ENCODE assay signal across 15 cellular contexts in the genomic region with DNA sequence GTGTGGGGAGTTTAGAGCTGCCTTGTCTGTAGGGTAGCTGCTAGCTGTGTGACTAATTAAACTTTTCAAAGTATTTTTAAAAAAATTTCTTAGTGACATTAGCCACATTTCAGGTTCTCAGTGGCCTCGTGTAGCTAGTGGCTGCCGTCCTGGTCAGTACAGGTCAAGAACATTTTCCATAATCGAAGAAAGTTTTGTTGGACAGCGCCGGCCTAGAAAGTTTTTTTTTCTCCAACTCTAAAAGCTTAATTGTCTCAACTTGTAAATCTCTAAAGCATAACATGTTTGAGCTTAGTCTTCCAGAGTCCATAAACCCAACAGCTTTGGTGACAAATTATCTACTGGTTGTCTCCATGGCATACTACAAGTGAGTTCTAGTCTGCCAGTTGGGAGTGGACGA.
"Had no signal": no experiment of that assay in that cellular context is flagged by ENCODE, and none has a peak within 500 bp of the region (broad histone marks: within the 10 kb centered on the region; RNA-seq: fewer than 3 reads in every experiment).

No MANE protein-coding gene starts in this region.

- H3K4me3 Mint-ChIP-seq: activated naive CD8-positive, alpha-beta T cell; activated T-cell treated with anti-CD3 and anti-CD28 coated beads, Interleukin-2, amount 50 U/mL, for 24 hours; natural killer cell; stimulated activated naive CD8-positive, alpha-beta T cell treated with anti-CD3 and anti-CD28 coated beads, Interleukin-15, amount 100 ng/mL, for 72 hours had no signal

- H3K27me3 ChIP-seq: tibial nerve had no signal

- H3K36me3 ChIP-seq: tibial nerve had no signal

- H3K36me3 Mint-ChIP-seq: activated naive CD8-positive, alpha-beta T cell; natural killer cell had no signal

- H3K27ac ChIP-seq: tibial nerve had no signal

- DNase-seq: activated effector memory CD4-positive, alpha-beta T cell treated with anti-CD3 and anti-CD28 coated beads, Interleukin-2, amount 50 U/mL, for 16 hours; activated T-cell treated with anti-CD3 and anti-CD28 coated beads, Interleukin-2, amount 50 U/mL, for 24 hours; anterior cingulate cortex; hypothalamus; left colon; mucosa of descending colon; natural killer cell; nucleus accumbens; stimulated activated CD4-positive, alpha-beta T cell treated with anti-CD3 and anti-CD28 coated beads, Interleukin-15, amount 100 ng/mL, for 24 hours; stimulated activated CD4-positive, alpha-beta T cell treated with anti-CD3 and anti-CD28 coated beads, Interleukin-4, amount 100 ng/mL, for 24 hours; stimulated activated naive CD8-positive, alpha-beta T cell treated with anti-CD3 and anti-CD28 coated beads, Interleukin-15, amount 100 ng/mL, for 72 hours; T-helper 2 cell had no signal

- ATAC-seq: activated CD4-positive, CD25-positive, alpha-beta regulatory T cell treated with anti-CD3 and anti-CD28 coated beads, Interleukin-2, amount 50 U/mL, for 24 hours; left colon; mucosa of descending colon; natural killer cell; stimulated activated naive CD8-positive, alpha-beta T cell treated with anti-CD3 and anti-CD28 coated beads, Interleukin-15, amount 100 ng/mL, for 72 hours had no signal

- H3K27ac Mint-ChIP-seq: activated naive CD8-positive, alpha-beta T cell; activated T-cell treated with anti-CD3 and anti-CD28 coated beads, Interleukin-2, amount 50 U/mL, for 24 hours; natural killer cell had no signal

- H3K9me3 Mint-ChIP-seq: activated T-cell treated with anti-CD3 and anti-CD28 coated beads, Interleukin-2, amount 50 U/mL, for 24 hours; natural killer cell; stimulated activated naive CD8-positive, alpha-beta T cell treated with anti-CD3 and anti-CD28 coated beads, Interleukin-15, amount 100 ng/mL, for 72 hours had no signal

- H3K27me3 Mint-ChIP-seq: activated naive CD8-positive, alpha-beta T cell; activated T-cell treated with anti-CD3 and anti-CD28 coated beads, Interleukin-2, amount 50 U/mL, for 24 hours; stimulated activated naive CD8-positive, alpha-beta T cell treated with anti-CD3 and anti-CD28 coated beads, Interleukin-15, amount 100 ng/mL, for 72 hours had no signal

- H3K4me3 ChIP-seq: mucosa of descending colon, tibial nerve had no signal

- H3K9me3 ChIP-seq: mucosa of descending colon, tibial nerve had no signal
